In genomic region chr9:97910273-97910844, GRCh38 we compare ENCODE assay signal across 1 cellular context.
TF ChIP-seq lines count a peak whose summit lies in the region.

No MANE protein-coding gene starts in this region.

TF ChIP-seq in SK-N-SH treated with all-trans-retinoic acid at 6 μM for 48 hours, 23 proteins besides CTCF, POLR2A, EP300 and RAD21 (continued from another document):
- TF ChIP-seq CSRNP3 (CRISPR knock-in tag; IDR thresholded peaks at IDR 0.05) (no peak), BACH2 (CRISPR knock-in tag; IDR thresholded peaks at IDR 0.05; ENCODE audit: borderline replicate concordance) (no peak), PPARA (CRISPR knock-in tag; IDR thresholded peaks at IDR 0.05; ENCODE audit: borderline replicate concordance) (no peak), TCF4 (CRISPR knock-in tag; IDR thresholded peaks at IDR 0.05; ENCODE audit: borderline replicate concordance) (no peak), CSDC2 (CRISPR knock-in tag; IDR thresholded peaks at IDR 0.05) (no peak), ZC3H10 (CRISPR knock-in tag; IDR thresholded peaks at IDR 0.05) (no peak), ZFP30 (CRISPR knock-in tag; IDR thresholded peaks at IDR 0.05) (no peak)
